Comparison of ENCODE assay signal across 30 cellular contexts in the genomic region with DNA sequence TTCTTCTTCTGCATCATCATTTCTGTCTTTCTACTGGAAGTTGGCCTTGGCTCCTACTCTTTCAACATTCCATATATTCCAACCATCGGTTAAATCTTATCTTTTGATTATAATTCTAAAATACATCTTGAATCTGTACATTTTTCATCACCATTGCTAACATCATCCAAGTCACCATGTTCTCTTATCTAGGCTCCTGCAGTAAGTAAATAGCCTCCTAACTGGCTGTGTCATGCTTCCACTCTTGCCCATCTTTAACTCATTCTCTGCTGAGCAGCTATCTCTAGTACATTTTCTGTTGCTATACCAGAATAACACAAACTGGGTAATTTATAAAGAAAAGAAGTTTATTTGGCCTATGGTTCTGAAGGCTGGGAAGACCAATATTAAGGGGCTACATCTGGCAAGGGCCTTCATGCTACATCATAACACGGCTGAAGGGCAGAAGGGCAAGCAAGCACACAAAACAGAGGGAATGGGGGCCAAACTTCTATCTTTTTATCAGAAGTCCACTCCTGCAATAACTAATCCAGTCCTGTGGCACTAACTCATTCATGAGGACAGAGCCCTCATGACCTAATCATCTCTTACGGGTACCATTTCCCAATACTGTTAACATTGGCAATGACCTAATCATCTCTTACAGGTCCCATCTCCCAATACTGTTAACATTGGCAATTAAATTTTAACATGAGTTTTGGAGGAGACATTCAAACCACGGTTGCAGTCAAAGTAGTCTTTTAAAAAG.
"Had no signal": no experiment of that assay in that cellular context is flagged by ENCODE, and none has a peak within 500 bp of the region (broad histone marks: within the 10 kb centered on the region; RNA-seq: fewer than 3 reads in every experiment).

No MANE protein-coding gene starts in this region.

- H3K27ac ChIP-seq: body of pancreas, gastroesophageal sphincter, heart left ventricle, left lung, pancreas, psoas muscle, stomach, suprapubic skin, tibial artery, upper lobe of right lung, VCaP had no signal

- H3K27me3 ChIP-seq: body of pancreas, gastroesophageal sphincter, left lung, pancreas, stomach, suprapubic skin, tibial artery, upper lobe of right lung had no signal

- H3K4me3 ChIP-seq: body of pancreas, gastroesophageal sphincter, heart left ventricle, left lung, lung, pancreas, psoas muscle, smooth muscle cell, stomach, suprapubic skin, tibial artery, upper lobe of right lung had no signal

- H3K9me3 ChIP-seq: body of pancreas, gastroesophageal sphincter, heart left ventricle, left lung, pancreas, psoas muscle, stomach, suprapubic skin, tibial artery, upper lobe of right lung had no signal

- H3K36me3 ChIP-seq: gastroesophageal sphincter, heart left ventricle, left lung, pancreas, stomach, suprapubic skin, tibial artery, upper lobe of right lung had no signal

- H3K27me3 Mint-ChIP-seq: stimulated activated naive B cell treated with anti-CD40 and anti-IgM and Interleukin-4, amounts not matched to agents 10 μg/mL and 1 μg/mL and 100 μg/mL, for 72 hours had no signal

- H3K27ac Mint-ChIP-seq: activated naive CD4-positive, alpha-beta T cell treated with anti-CD3 and anti-CD28 coated beads, Interleukin-2, amount 50 U/mL, for 72 hours; activated T-cell treated with anti-CD3 and anti-CD28 coated beads, Interleukin-2, amount 50 U/mL, for 72 hours; nephron; stimulated activated naive B cell treated with anti-CD40 and anti-IgM and Interleukin-4, amounts not matched to agents 10 μg/mL and 1 μg/mL and 100 μg/mL, for 72 hours; T-helper 2 cell treated with Interferon-gamma antibody and Interleukin-4, amounts not matched to agents 5 μg/mL and 100 μg/mL, for 36 hours had no signal

- H3K4me1 ChIP-seq: body of pancreas, gastroesophageal sphincter, left lung, pancreas, psoas muscle, stomach, suprapubic skin, upper lobe of right lung had no signal

- DNase-seq: activated CD4-positive, alpha-beta T cell treated with anti-CD3 and anti-CD28 coated beads for 4 hours; activated CD4-positive, alpha-beta T cell treated with anti-CD3 and anti-CD28 coated beads, Interleukin-2, amount 50 U/mL, for 4 hours; activated naive CD4-positive, alpha-beta T cell; activated T-cell treated with anti-CD3 and anti-CD28 coated beads for 4 hours; activated T-cell treated with anti-CD3 and anti-CD28 coated beads, Interleukin-2, amount 50 U/mL, for 72 hours; anterior cingulate cortex; body of pancreas; dermis blood vessel endothelial cell; effector CD4-positive, alpha-beta T cell; heart left ventricle; kidney glomerular epithelial cell; left lung; pancreas; psoas muscle; stimulated activated CD4-positive, alpha-beta T cell treated with anti-CD3 and anti-CD28 coated beads, Interleukin-1b, Interleukin-23, amount 100 ng/mL, for 48 hours; stimulated activated CD4-positive, alpha-beta T cell treated with anti-CD3 and anti-CD28 coated beads, Interleukin-4, amount 100 ng/mL, for 4 hours; stimulated activated CD8-positive, alpha-beta memory T cell treated with anti-CD3 and anti-CD28 coated beads, Interleukin-4, amount 100 ng/mL, for 48 hours; stimulated activated naive B cell treated with anti-CD40 and anti-IgM and Interleukin-4, amounts not matched to agents 10 μg/mL and 1 μg/mL and 100 μg/mL, for 72 hours; stomach; T-helper 1 cell; upper lobe of right lung had no signal

- H3K9me3 Mint-ChIP-seq: activated naive CD4-positive, alpha-beta T cell treated with anti-CD3 and anti-CD28 coated beads, Interleukin-2, amount 50 U/mL, for 72 hours; activated T-cell treated with anti-CD3 and anti-CD28 coated beads, Interleukin-2, amount 50 U/mL, for 72 hours; nephron; stimulated activated naive B cell treated with anti-CD40 and anti-IgM and Interleukin-4, amounts not matched to agents 10 μg/mL and 1 μg/mL and 100 μg/mL, for 72 hours; T-helper 2 cell treated with Interferon-gamma antibody and Interleukin-4, amounts not matched to agents 5 μg/mL and 100 μg/mL, for 36 hours had no signal

- H3K4me2 ChIP-seq: smooth muscle cell had no signal

- ATAC-seq: activated naive CD4-positive, alpha-beta T cell treated with anti-CD3 and anti-CD28 coated beads, Interleukin-2, amount 50 U/mL, for 72 hours; activated T-cell treated with anti-CD3 and anti-CD28 coated beads, Interleukin-2, amount 50 U/mL, for 72 hours; body of pancreas; gastroesophageal sphincter; heart left ventricle; left lung; pancreas; psoas muscle; stimulated activated naive B cell treated with anti-CD40 and anti-IgM and Interleukin-4, amounts not matched to agents 10 μg/mL and 1 μg/mL and 100 μg/mL, for 72 hours; upper lobe of right lung had no signal

- H3K4me3 Mint-ChIP-seq: activated T-cell treated with anti-CD3 and anti-CD28 coated beads, Interleukin-2, amount 50 U/mL, for 72 hours; nephron; stimulated activated naive B cell treated with anti-CD40 and anti-IgM and Interleukin-4, amounts not matched to agents 10 μg/mL and 1 μg/mL and 100 μg/mL, for 72 hours; T-helper 2 cell treated with Interferon-gamma antibody and Interleukin-4, amounts not matched to agents 5 μg/mL and 100 μg/mL, for 36 hours had no signal
